In genomic region chr1:231602675-231602984, GRCh38 we compare ENCODE assay signal across 1 cellular context.
TF ChIP-seq lines count a peak whose summit lies in the region.

No MANE protein-coding gene starts in this region.

TF ChIP-seq in HCT116, 20 proteins besides CTCF, POLR2A, EP300 and RAD21 (continued from another document):
- no peak for TF ChIP-seq TCF7L2 (IDR thresholded peaks at IDR 0.05; ENCODE audit: borderline replicate concordance, extremely low read depth, insufficient read depth, insufficient read length)
- no peak for TF ChIP-seq FOSL1 (IDR thresholded peaks at IDR 0.05; ENCODE audit: low read depth)
- no peak for TF ChIP-seq EZH2 (IDR thresholded peaks at IDR 0.05)
- TF ChIP-seq SP1 (IDR thresholded peaks at IDR 0.05; ENCODE audit: low read depth): no peak
- no peak for TF ChIP-seq YY1 (IDR thresholded peaks at IDR 0.05; ENCODE audit: extremely low read depth, insufficient replicate concordance, low read depth, low read length)
- TF ChIP-seq SIN3A (IDR thresholded peaks at IDR 0.05; ENCODE audit: low read depth): no peak
- no peak for TF ChIP-seq POLR2AphosphoS5 (IDR thresholded peaks at IDR 0.05; ENCODE audit: low read depth, low read length)
- TF ChIP-seq ZFX (IDR thresholded peaks at IDR 0.05): no peak
- TF ChIP-seq EZH2phosphoT487 (IDR thresholded peaks at IDR 0.05; ENCODE audit: borderline replicate concordance): no peak
